Comparison of ENCODE assay signal across 24 cellular contexts in the genomic region with DNA sequence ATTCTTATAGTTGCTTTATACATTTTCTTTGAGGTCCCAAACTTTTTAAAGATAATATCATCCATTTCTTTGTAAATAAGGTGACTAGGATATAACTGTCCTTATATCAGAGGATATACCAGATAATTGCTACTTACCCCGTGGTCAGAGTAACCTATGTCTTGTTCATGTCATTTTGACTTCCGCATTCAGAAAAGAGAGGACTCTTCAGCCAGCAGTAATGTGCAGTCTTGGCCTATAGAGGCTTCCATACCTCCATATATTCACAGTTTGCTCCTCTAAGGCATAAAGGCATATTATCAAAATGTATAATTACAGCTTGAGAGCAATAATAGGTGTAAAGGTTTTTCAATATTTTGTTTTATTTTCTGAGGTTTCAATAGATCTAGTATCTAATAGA.
"Had no signal": no experiment of that assay in that cellular context is flagged by ENCODE, and none has a peak within 500 bp of the region (broad histone marks: within the 10 kb centered on the region; RNA-seq: fewer than 3 reads in every experiment).

No MANE protein-coding gene starts in this region.

- FAIRE-seq: astrocyte, bronchial epithelial cell had no signal

- DNase-seq: activated B cell treated with CpG ODN at 0.5 μM for 24 hours; activated CD4-positive, alpha-beta T cell treated with anti-CD3 and anti-CD28 coated beads for 48 hours; activated CD4-positive, alpha-beta T cell treated with anti-CD3 and anti-CD28 coated beads, Interleukin-2, amount 50 U/mL, for 1 hour; activated CD4-positive, alpha-beta T cell treated with anti-CD3 and anti-CD28 coated beads, Interleukin-2, amount 50 U/mL, for 48 hours; activated CD8-positive, alpha-beta memory T cell treated with anti-CD3 and anti-CD28 coated beads for 24 hours; activated CD8-positive, alpha-beta T cell treated with anti-CD3 and anti-CD28 coated beads for 36 hours; activated effector memory CD4-positive, alpha-beta T cell treated with Interleukin-2 at 50 U/mL for 16 hours; activated gamma-delta T cell treated with Interleukin-2 at 50 U/mL for 16 hours; activated naive CD4-positive, alpha-beta T cell treated with anti-CD3 and anti-CD28 coated beads, Interleukin-2, amount 50 U/mL, for 16 hours; activated naive CD4-positive, alpha-beta T cell treated with Interleukin-2 at 50 U/mL for 16 hours; activated T-cell treated with anti-CD3 and anti-CD28 coated beads, Interleukin-2, amount 50 U/mL, for 4 hours; amniotic stem cell; anterior cingulate cortex; brain microvascular endothelial cell; dorsolateral prefrontal cortex; effector memory CD4-positive, alpha-beta T cell; esophagus squamous epithelium; head of caudate nucleus; T-helper 17 cell; T1000; WERI-Rb-1 had no signal

- H3K4me3 ChIP-seq: coronary artery, dorsolateral prefrontal cortex, esophagus squamous epithelium had no signal
